ENCODE assay signal across 18 cellular contexts in genomic region chr4:14176613-14177012, GRCh38.
"Had no signal": no experiment of that assay in that cellular context is flagged by ENCODE, and none has a peak within 500 bp of the region (broad histone marks: within the 10 kb centered on the region; RNA-seq: fewer than 3 reads in every experiment).

No MANE protein-coding gene starts in this region.

- H3K36me3 Mint-ChIP-seq: T-cell had no signal

- ATAC-seq: activated T-helper 17 cell treated with anti-CD3 and anti-CD28 coated beads, Interleukin-2, amount 50 U/mL, for 72 hours; left ventricle myocardium superior; stimulated activated naive CD8-positive, alpha-beta T cell treated with anti-CD3 and anti-CD28 coated beads, Interleukin-15, amount 100 ng/mL, for 72 hours; T-cell had no signal

- H3K4me3 ChIP-seq: ascending aorta, breast epithelium, right atrium auricular region, skin epidermis, upper lobe of left lung had no signal

- H3K9me3 ChIP-seq: ascending aorta, breast epithelium, right atrium auricular region, upper lobe of left lung had no signal

- H3K4me1 ChIP-seq: ascending aorta, breast epithelium had no signal

- H3K27ac Mint-ChIP-seq: progenitor cell of endocrine pancreas had no signal

- H3K27me3 Mint-ChIP-seq: activated T-helper 17 cell treated with anti-CD3 and anti-CD28 coated beads, Interleukin-2, amount 50 U/mL, for 72 hours; stimulated activated naive CD8-positive, alpha-beta T cell treated with anti-CD3 and anti-CD28 coated beads, Interleukin-15, amount 100 ng/mL, for 72 hours; T-cell had no signal

- DNase-seq: activated CD4-positive, alpha-beta T cell treated with anti-CD3 and anti-CD28 coated beads, Interleukin-2, amount 50 U/mL, for 48 hours; activated naive CD4-positive, alpha-beta T cell treated with Interleukin-2 at 50 U/mL for 16 hours; kidney; left ventricle myocardium superior; stimulated activated CD4-positive, alpha-beta T cell treated with anti-CD3 and anti-CD28 coated beads, Interleukin-15, amount 100 ng/mL, for 24 hours; stimulated activated CD4-positive, alpha-beta T cell treated with anti-CD3 and anti-CD28 coated beads, Interleukin-4, amount 100 ng/mL, for 24 hours; stimulated activated naive CD8-positive, alpha-beta T cell treated with anti-CD3 and anti-CD28 coated beads, Interleukin-15, amount 100 ng/mL, for 72 hours; T-cell; T-helper 9 cell; upper lobe of left lung had no signal

- H3K27me3 ChIP-seq: ascending aorta, breast epithelium, right atrium auricular region, upper lobe of left lung had no signal

- H3K4me3 Mint-ChIP-seq: activated T-helper 17 cell treated with anti-CD3 and anti-CD28 coated beads, Interleukin-2, amount 50 U/mL, for 72 hours; dendritic cell treated with granulocyte-macrophage colony-stimulating factor and Interleukin-4, amounts not matched to agents 40 ng/mL and 50 ng/mL, for 4 days had no signal

- H3K27ac ChIP-seq: ascending aorta, breast epithelium, epithelial cell of prostate, right atrium auricular region, skin epidermis, upper lobe of left lung had no signal

- H3K9me3 Mint-ChIP-seq: activated T-helper 17 cell treated with anti-CD3 and anti-CD28 coated beads, Interleukin-2, amount 50 U/mL, for 72 hours; dendritic cell treated with granulocyte-macrophage colony-stimulating factor and Interleukin-4, amounts not matched to agents 40 ng/mL and 50 ng/mL, for 4 days had no signal

- H3K36me3 ChIP-seq: ascending aorta, breast epithelium, right atrium auricular region, upper lobe of left lung had no signal
